24 cellular contexts compared by ENCODE assay signal in the genomic region with DNA sequence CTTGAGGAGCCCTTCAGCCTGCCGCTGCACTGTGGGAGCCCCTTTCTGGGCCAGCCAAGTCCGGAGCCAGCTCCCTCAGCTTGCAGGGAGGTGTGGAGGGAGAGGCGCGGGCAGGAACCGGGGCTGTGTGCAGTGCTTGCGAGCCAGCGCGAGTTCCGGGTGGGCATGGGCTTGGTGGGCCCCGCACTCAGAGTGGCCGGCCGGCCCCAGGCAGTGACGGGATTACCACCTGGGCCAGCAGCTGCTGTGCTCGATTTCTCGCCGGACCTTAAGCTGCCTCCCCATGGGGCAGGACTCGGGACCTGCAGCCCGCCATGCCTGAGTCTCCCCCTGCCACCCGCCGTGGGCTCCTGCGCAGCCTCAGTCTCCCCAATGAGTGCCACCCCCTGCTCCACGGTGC.
"Had no signal": no experiment of that assay in that cellular context is flagged by ENCODE, and none has a peak within 500 bp of the region (broad histone marks: within the 10 kb centered on the region; RNA-seq: fewer than 3 reads in every experiment).

No MANE protein-coding gene starts in this region.

- DNase-seq: IMR-90, Karpas-422, KG1, MG63, NCI-H1092, NCI-H1105 treated with DMSO at 0.1 percent for 48 hours, NCI-H1417 treated with DMSO at 0.1 percent for 48 hours, NCI-H146, NCI-H1694 treated with DMSO at 0.1 percent for 48 hours, NCI-H1930, NCI-H2081, NCI-H2171, NCI-H226, NCI-H446, NCI-H510A, NCI-H524 treated with DMSO at 0.1 percent for 48 hours, NCI-H69, NCI-H774, PC-3, Right ventricle myocardium superior, RPMI8226, SIG-M5 had no signal

- H3K4me3 ChIP-seq: MG63, SJSA1, SK-N-MC had no signal

- H3K27me3 ChIP-seq: MG63, SJSA1 had no signal

- H3K4me1 ChIP-seq: SJSA1 had no signal

- H3K27ac ChIP-seq: SJSA1, SK-N-MC had no signal
